ENCODE assay signal across 12 cellular contexts in the genomic region with DNA sequence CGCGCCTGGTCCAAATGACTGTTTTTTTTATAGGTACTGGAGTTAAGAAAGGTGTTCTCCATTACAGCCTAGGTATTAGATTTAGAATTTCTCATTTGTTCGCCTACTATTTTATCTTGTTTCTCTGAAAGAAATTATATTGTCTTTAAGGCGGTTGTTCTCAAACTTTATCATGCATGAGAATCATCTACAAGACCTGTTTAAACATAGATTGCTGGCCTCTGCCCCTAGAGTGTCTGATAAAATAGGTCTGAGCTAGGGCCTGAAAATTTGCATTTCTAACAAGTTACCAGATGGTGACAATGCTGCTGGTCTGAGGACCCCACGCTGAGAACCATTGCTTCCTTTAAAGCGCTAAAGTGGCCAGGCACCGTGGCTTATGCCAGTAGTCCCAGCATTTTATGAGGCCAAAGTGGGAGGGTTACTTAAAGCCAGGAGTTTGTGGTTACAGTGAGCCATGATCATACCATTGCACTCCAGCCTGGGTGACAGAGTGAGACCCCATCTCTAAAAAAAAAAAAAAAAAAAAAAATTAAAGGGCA.
"Had no signal": no experiment of that assay in that cellular context is flagged by ENCODE, and none has a peak within 500 bp of the region (broad histone marks: within the 10 kb centered on the region; RNA-seq: fewer than 3 reads in every experiment).

No MANE protein-coding gene starts in this region.

- ATAC-seq: pancreas; stimulated activated naive CD8-positive, alpha-beta T cell treated with anti-CD3 and anti-CD28 coated beads, Interleukin-15, Interleukin-2, amounts not matched to agents 100 U/mL and 50 U/mL, for 24 hours had no signal

- H3K27ac Mint-ChIP-seq: activated CD4-positive, alpha-beta memory T cell treated with anti-CD3 and anti-CD28 coated beads for 36 hours; activated naive CD4-positive, alpha-beta T cell treated with anti-CD3 and anti-CD28 coated beads, Interleukin-2, amount 50 U/mL, for 24 hours; T-helper 2 cell treated with Interferon-gamma antibody and Interleukin-4, amounts not matched to agents 5 μg/mL and 100 μg/mL, for 36 hours had no signal

- H3K9me3 Mint-ChIP-seq: activated CD4-positive, alpha-beta memory T cell treated with anti-CD3 and anti-CD28 coated beads for 36 hours; activated naive CD4-positive, alpha-beta T cell treated with anti-CD3 and anti-CD28 coated beads, Interleukin-2, amount 50 U/mL, for 24 hours; T-helper 2 cell treated with Interferon-gamma antibody and Interleukin-4, amounts not matched to agents 5 μg/mL and 100 μg/mL, for 36 hours had no signal

- DNase-seq: activated CD4-positive, alpha-beta memory T cell treated with anti-CD3 and anti-CD28 coated beads for 36 hours; activated CD4-positive, alpha-beta T cell treated with anti-CD3 and anti-CD28 coated beads for 1 hour; activated CD8-positive, alpha-beta memory T cell treated with anti-CD3 and anti-CD28 coated beads, Interleukin-2, amount 50 U/mL, for 4 hours; amniotic stem cell; brain microvascular endothelial cell; pancreas; stimulated activated CD4-positive, alpha-beta T cell treated with anti-CD3 and anti-CD28 coated beads, Interleukin-4, amount 100 ng/mL, for 1 hour; stimulated activated CD8-positive, alpha-beta memory T cell treated with anti-CD3 and anti-CD28 coated beads, Interleukin-4, amount 100 ng/mL, for 48 hours; stimulated activated naive CD8-positive, alpha-beta T cell treated with anti-CD3 and anti-CD28 coated beads, Interleukin-15, Interleukin-2, amounts not matched to agents 100 U/mL and 50 U/mL, for 24 hours had no signal

- H3K9me3 ChIP-seq: esophagus muscularis mucosa, pancreas had no signal

- H3K27ac ChIP-seq: brain microvascular endothelial cell, esophagus muscularis mucosa, pancreas had no signal

- H3K27me3 ChIP-seq: brain microvascular endothelial cell, esophagus muscularis mucosa, pancreas had no signal

- H3K4me1 ChIP-seq: esophagus muscularis mucosa, pancreas had no signal

- H3K27me3 Mint-ChIP-seq: activated CD4-positive, alpha-beta memory T cell treated with anti-CD3 and anti-CD28 coated beads for 36 hours; activated naive CD4-positive, alpha-beta T cell treated with anti-CD3 and anti-CD28 coated beads, Interleukin-2, amount 50 U/mL, for 24 hours had no signal

- H3K4me3 Mint-ChIP-seq: activated CD4-positive, alpha-beta memory T cell treated with anti-CD3 and anti-CD28 coated beads for 36 hours; activated naive CD4-positive, alpha-beta T cell treated with anti-CD3 and anti-CD28 coated beads, Interleukin-2, amount 50 U/mL, for 24 hours; T-helper 2 cell treated with Interferon-gamma antibody and Interleukin-4, amounts not matched to agents 5 μg/mL and 100 μg/mL, for 36 hours had no signal

- H3K36me3 ChIP-seq: brain microvascular endothelial cell, pancreas had no signal

- H3K4me3 ChIP-seq: esophagus muscularis mucosa, pancreas had no signal
